ENCODE assay signal across 8 cellular contexts in genomic region chr1:112716133-112716720, GRCh38. TPM values are rescaled to one million over a fixed set of nuclear protein-coding genes. Genes with fewer than 3 reads are reported as not detected.
DNase-seq lines count a peak whose midpoint lies in the region; ATAC-seq and TF ChIP-seq lines count a peak whose summit lies in the region.

No MANE protein-coding gene starts in this region.

- no peaks in the 10 kb centered on the region for H3K36me3 ChIP-seq in PC-9 (ENCODE audit: low read depth)

- H3K4me1 Mint-ChIP-seq in naive B cell, result peaks cover 33 to 38% (median 34%) of the 10 kb centered on the region in 3 donors

- H3K27ac ChIP-seq in PC-9, result no peak overlapping the region

- no peaks in the 10 kb centered on the region for H3K27me3 ChIP-seq in PC-9 (ENCODE audit: insufficient read depth, low read depth)

- no peaks in the 10 kb centered on the region for H3K9me2 ChIP-seq in PC-9 (ENCODE audit: insufficient read depth)

- peaks cover 0 to 24% (median 21%) of the 10 kb centered on the region in 3 donors for H3K27me3 Mint-ChIP-seq in naive B cell

- intact Hi-C loops in PC-9 (cut with micrococcal nuclease; ENCODE audit: unreplicated experiment), result loop anchor here (1.0 to 5.0 kb wide), 6 partner anchors 151 to 961 kb away; partner anchors contain the start of genes MAGI3 and SLC16A1

- no peaks in the 10 kb centered on the region for H3K36me3 Mint-ChIP-seq in naive B cell

- peak; percentile 96 for TF ChIP-seq CTCF in AG09309 (IDR thresholded peaks at IDR 0.05; ENCODE audit: control insufficient read depth, insufficient read depth, low read depth, low read length, missing control alignments)
- peak; percentile 99 for TF ChIP-seq CTCF in PC-9 (conservative IDR thresholded peaks at IDR 0.05)
- TF ChIP-seq CTCF in fibroblast of mammary gland (conservative IDR thresholded peaks at IDR 0.05; ENCODE audit: control insufficient read depth, insufficient read depth, low read depth, low read length), result peak; percentile 97

- H3K4me3 ChIP-seq in AG09309 (ENCODE audit: control insufficient read depth, low read depth, low read length) (peak overlapping the region; percentile 51), PC-9 (peak overlapping the region; percentile 85), fibroblast of mammary gland (ENCODE audit: control insufficient read depth, low read depth, low read length) (peak overlapping the region; percentile 67)

- peak overlapping the region; percentile 92 to 96 (median 94) for H3K4me3 Mint-ChIP-seq in naive B cell

- peaks cover 11% of the 10 kb centered on the region for H3F3A ChIP-seq in PC-9 (ENCODE audit: insufficient read depth, low read depth)

- peaks cover 18% of the 10 kb centered on the region for H3K4me1 ChIP-seq in PC-9 (replicated peaks; ENCODE audit: insufficient read depth)

- H3K9me3 Mint-ChIP-seq in naive B cell, result no peaks in the 10 kb centered on the region

- peak; percentile 70 for DNase-seq in AG09309 (ENCODE audit: low read depth)
- DNase-seq in KG1 (lab: John Stamatoyannopoulos, UW), result peak; percentile 42
- peak; percentile 83 to 85 for DNase-seq in PC-9
- DNase-seq in activated T-cell treated with anti-CD3 and anti-CD28 coated beads, Interleukin-2, amount 50 U/mL, for 48 hours, result peak; percentile 88
- DNase-seq in fibroblast of mammary gland (ENCODE audit: low read depth), result peak; percentile 91
- peak; percentile 74 for DNase-seq in naive B cell
- peak; percentile 62 to 63 for DNase-seq in stimulated activated CD8-positive, alpha-beta memory T cell treated with anti-CD3 and anti-CD28 coated beads, Interleukin-7, amount 100 ng/mL, for 4 hours (ENCODE audit: low read depth in 2 of 2)

- no TSS peak for BruUV-seq in PC-9 (replicated peaks; lab: Mats Ljungman, UMichigan)

- H3K79me2 ChIP-seq in PC-9 (ENCODE audit: low read depth), result no peaks in the 10 kb centered on the region

- H3K27ac Mint-ChIP-seq in naive B cell, result peak overlapping the region in 3 of 6 donors; percentile 93 to 95 (median 94)

- no peaks in the 10 kb centered on the region for H4K20me1 ChIP-seq in PC-9 (ENCODE audit: insufficient read depth)

- H3K9me3 ChIP-seq in PC-9 (ENCODE audit: insufficient read depth, low read depth), result no peaks in the 10 kb centered on the region

- POLR2A ChIA-PET in PC-9 (lab: Charles Lee; ENCODE audit: unreplicated experiment), result interaction anchor here (0.8 kb wide), 1 partner anchor 356 kb away, joined by 3 read pairs; no protein-coding TSS in a partner anchor

- peak overlapping the region; percentile 76 for H2AFZ ChIP-seq in PC-9

- ATAC-seq in GM18909 (IDR thresholded peaks at IDR 0.05; ENCODE audit: poor library complexity, unreplicated experiment) (peak; percentile 35), naive B cell (ENCODE audit: low read depth in 2 of 2) (peak; percentile 20 to 22)

- CTCF ChIA-PET in PC-9 (lab: Charles Lee), result interaction anchor here (0.5 to 3.4 kb wide), 7 partner anchors 10 to 357 kb away, joined by 3 to 25 read pairs (median 12); partner anchors contain the start of gene LRIG2

- H3K4me2 ChIP-seq in PC-9, result peak overlapping the region; percentile 97

RNA-seq across cellular contexts. Expression of gene PPM1J, which starts 1.1 kb away (rescaled TPM):
- total RNA-seq in PC-9 (2021), result 6.0 and 7.7 TPM in 2 replicates
- 1 to 10 TPM in 5 of 6 donors, under 1 TPM in 1; 0.48 to 3.1 (median 1.5) TPM for polyA plus RNA-seq in naive B cell (ENCODE audit: low read depth in 6 of 6)

RNA-seq across cellular contexts. Expression of gene RHOC, which starts 9.3 kb away (rescaled TPM):
- 200 and 220 TPM in 2 replicates for total RNA-seq in PC-9 (2021)
- 10 to 100 TPM; 34.7 to 85.7 (median 52.0) TPM for polyA plus RNA-seq in naive B cell (ENCODE audit: low read depth in 6 of 6)

RNA-seq across cellular contexts. Expression of gene MOV10, which starts 41.8 kb away (rescaled TPM):
- total RNA-seq in PC-9 (2021), result 73.7 and 78.3 TPM in 2 replicates
- 10 to 100 TPM in 3 of 6 donors, 1 to 10 TPM in 3; 3.4 to 10.5 (median 9.8) TPM for polyA plus RNA-seq in naive B cell (ENCODE audit: low read depth in 6 of 6)
